ENCODE assay signal across 8 cellular contexts in the genomic region with DNA sequence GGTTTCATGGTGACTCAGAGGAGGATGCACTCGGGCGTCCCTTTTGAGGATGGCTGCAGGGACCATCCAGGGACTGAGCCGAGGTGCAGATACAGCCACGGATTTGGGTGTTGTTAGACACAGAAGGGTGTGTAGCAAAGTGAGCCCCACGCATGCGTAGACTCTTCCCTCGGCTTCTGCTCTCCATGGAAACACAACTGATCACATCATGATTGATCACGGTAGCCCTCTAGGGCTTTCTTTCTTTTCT. TPM values are rescaled to one million over a fixed set of nuclear protein-coding genes. Genes with fewer than 3 reads are reported as not detected.
DNase-seq lines count a peak whose midpoint lies in the region; ATAC-seq and TF ChIP-seq lines count a peak whose summit lies in the region.

No MANE protein-coding gene starts in this region.

- H3K79me2 ChIP-seq in neural progenitor cell (ENCODE audit: low read depth) = no peaks in the 10 kb centered on the region

- no peaks in the 10 kb centered on the region for H3K9me3 Mint-ChIP-seq in IgD-negative memory B cell
- H3K9me3 Mint-ChIP-seq in WTC11 = no peaks in the 10 kb centered on the region
- H3K9me3 Mint-ChIP-seq in neural progenitor cell = peaks cover 6% of the 10 kb centered on the region

- H3K36me3 Mint-ChIP-seq in IgD-negative memory B cell (peaks cover under 1% of the 10 kb centered on the region), WTC11 (peaks cover 5% of the 10 kb centered on the region; the same call in 1 of the 2 replicates), neural progenitor cell (no peaks in the 10 kb centered on the region)

- H3K4me1 ChIP-seq in neural progenitor cell = peaks cover 3% of the 10 kb centered on the region

- H3K27ac Mint-ChIP-seq in IgD-negative memory B cell (peak overlapping the region; percentile 39 to 94 (median 86)), WTC11 (no peak overlapping the region), neural progenitor cell (no peak overlapping the region)

- peaks cover 17% of the 10 kb centered on the region for H4K20me1 ChIP-seq in neural progenitor cell (ENCODE audit: low read depth)

- no peaks in the 10 kb centered on the region for H3F3A ChIP-seq in neural progenitor cell (ENCODE audit: low read depth)

- H3K9me3 ChIP-seq in neural progenitor cell (ENCODE audit: low read depth) = no peaks in the 10 kb centered on the region

- no peaks in the 10 kb centered on the region for H3K36me3 ChIP-seq in neural progenitor cell

- H2AFZ ChIP-seq in neural progenitor cell (replicated peaks) = peak overlapping the region; percentile 86

- POLR2A ChIA-PET in WTC11 (lab: Charles Lee) = no interaction called here

- peak; percentile 11 for ATAC-seq in WTC11
- no peak for ATAC-seq in HG03139 (IDR thresholded peaks at IDR 0.05; ENCODE audit: unreplicated experiment)

- H3K27me3 Mint-ChIP-seq in IgD-negative memory B cell = peaks cover 69% of the 10 kb centered on the region
- H3K27me3 Mint-ChIP-seq in WTC11 (ENCODE audit: low read depth) = peaks cover 100% of the 10 kb centered on the region
- H3K27me3 Mint-ChIP-seq in neural progenitor cell (ENCODE audit: insufficient read depth, low read depth) = peaks cover 81% of the 10 kb centered on the region

- peak overlapping the region; percentile 65 for H3K4me3 ChIP-seq in neural progenitor cell

- CTCF ChIA-PET in WTC11 (lab: Charles Lee) = no interaction called here

- H3K27me3 ChIP-seq in neural progenitor cell = peaks cover 100% of the 10 kb centered on the region

- peaks cover 11 to 13% (median 12%) of the 10 kb centered on the region in 3 donors for H3K4me1 Mint-ChIP-seq in IgD-negative memory B cell
- H3K4me1 Mint-ChIP-seq in WTC11 = peaks cover 23% of the 10 kb centered on the region
- H3K4me1 Mint-ChIP-seq in neural progenitor cell = peaks cover 18% of the 10 kb centered on the region

- TF ChIP-seq CTCF in WTC11 (IDR thresholded peaks at IDR 0.05) (no peak), neural progenitor cell (IDR thresholded peaks at IDR 0.05) (no peak)

- H3K4me3 Mint-ChIP-seq in IgD-negative memory B cell (peak overlapping the region; percentile 87 to 99 (median 95)), WTC11 (peak overlapping the region; percentile 89), neural progenitor cell (peak overlapping the region; percentile 86)

- DNase-seq in activated CD4-positive, alpha-beta T cell treated with anti-CD3 and anti-CD28 coated beads for 48 hours = peak; percentile 68
- DNase-seq in activated CD4-positive, alpha-beta T cell treated with anti-CD3 and anti-CD28 coated beads for 4 hours = no peak
- DNase-seq in WTC11 (ENCODE audit: low spot score) (peak; percentile 45), epithelial cell of prostate (ENCODE audit: low read depth, low spot score) (no peak), neural progenitor cell (ENCODE audit: low spot score) (no peak), activated gamma-delta T cell treated with Interleukin-2 at 50 U/mL for 16 hours (no peak)

- H3K9ac ChIP-seq in neural progenitor cell = no peak overlapping the region

- H3K27ac ChIP-seq in epithelial cell of prostate (peak overlapping the region; percentile 71), neural progenitor cell (no peak overlapping the region)

- peak overlapping the region; percentile 92 for H3K4me2 ChIP-seq in neural progenitor cell

TF ChIP-seq in WTC11, 78 proteins besides CTCF, POLR2A, EP300 and RAD21:
- TF ChIP-seq FOXJ3 (CRISPR knock-in tag; IDR thresholded peaks at IDR 0.05; ENCODE audit: borderline replicate concordance) (no peak), CREB1 (CRISPR knock-in tag; IDR thresholded peaks at IDR 0.05) (no peak), ZNF263 (CRISPR knock-in tag; IDR thresholded peaks at IDR 0.05; ENCODE audit: low read depth) (no peak), IRF2 (CRISPR knock-in tag; IDR thresholded peaks at IDR 0.05; ENCODE audit: borderline replicate concordance, low read depth) (no peak), ZNF423 (CRISPR knock-in tag; IDR thresholded peaks at IDR 0.05) (no peak), ZNF232 (CRISPR knock-in tag; IDR thresholded peaks at IDR 0.05) (no peak), ZNF416 (CRISPR knock-in tag; IDR thresholded peaks at IDR 0.05) (no peak)
- TF ChIP-seq, protein P1, sequence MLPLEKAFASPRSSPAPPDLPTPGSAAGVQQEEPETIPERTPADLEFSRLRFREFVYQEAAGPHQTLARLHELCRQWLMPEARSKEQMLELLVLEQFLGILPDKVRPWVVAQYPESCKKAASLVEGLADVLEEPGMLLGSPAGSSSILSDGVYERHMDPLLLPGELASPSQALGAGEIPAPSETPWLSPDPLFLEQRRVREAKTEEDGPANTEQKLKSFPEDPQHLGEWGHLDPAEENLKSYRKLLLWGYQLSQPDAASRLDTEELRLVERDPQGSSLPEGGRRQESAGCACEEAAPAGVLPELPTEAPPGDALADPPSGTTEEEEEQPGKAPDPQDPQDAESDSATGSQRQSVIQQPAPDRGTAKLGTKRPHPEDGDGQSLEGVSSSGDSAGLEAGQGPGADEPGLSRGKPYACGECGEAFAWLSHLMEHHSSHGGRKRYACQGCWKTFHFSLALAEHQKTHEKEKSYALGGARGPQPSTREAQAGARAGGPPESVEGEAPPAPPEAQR (CRISPR knock-in tag; IDR thresholded peaks at IDR 0.05) = no peak
- TF ChIP-seq, protein P2, sequence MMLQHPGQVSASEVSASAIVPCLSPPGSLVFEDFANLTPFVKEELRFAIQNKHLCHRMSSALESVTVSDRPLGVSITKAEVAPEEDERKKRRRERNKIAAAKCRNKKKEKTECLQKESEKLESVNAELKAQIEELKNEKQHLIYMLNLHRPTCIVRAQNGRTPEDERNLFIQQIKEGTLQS (CRISPR knock-in tag; conservative IDR thresholded peaks at IDR 0.05) = no peak
- TF ChIP-seq, protein P3, sequence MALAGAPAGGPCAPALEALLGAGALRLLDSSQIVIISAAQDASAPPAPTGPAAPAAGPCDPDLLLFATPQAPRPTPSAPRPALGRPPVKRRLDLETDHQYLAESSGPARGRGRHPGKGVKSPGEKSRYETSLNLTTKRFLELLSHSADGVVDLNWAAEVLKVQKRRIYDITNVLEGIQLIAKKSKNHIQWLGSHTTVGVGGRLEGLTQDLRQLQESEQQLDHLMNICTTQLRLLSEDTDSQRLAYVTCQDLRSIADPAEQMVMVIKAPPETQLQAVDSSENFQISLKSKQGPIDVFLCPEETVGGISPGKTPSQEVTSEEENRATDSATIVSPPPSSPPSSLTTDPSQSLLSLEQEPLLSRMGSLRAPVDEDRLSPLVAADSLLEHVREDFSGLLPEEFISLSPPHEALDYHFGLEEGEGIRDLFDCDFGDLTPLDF (CRISPR knock-in tag; IDR thresholded peaks at IDR 0.05) = no peak

RNA-seq across cellular contexts. Expression of a gene that starts 0.6 kb away (rescaled TPM):
- not detected for polyA plus RNA-seq in IgD-negative memory B cell
- total RNA-seq in WTC11 (2021) (0.64 to 0.81 TPM (median 0.64 TPM) in 3 replicates), neural progenitor cell (ENCODE audit: low replicate concordance) (0.11 and 0.40 TPM in 2 replicates)

RNA-seq across cellular contexts. Expression of a gene that starts 21.3 kb away (rescaled TPM):
- polyA plus RNA-seq in IgD-negative memory B cell = 0.33 TPM
- total RNA-seq in WTC11 (2021) (0.13 to 0.23 TPM in 2 of 3 replicates, not detected in the other), neural progenitor cell (ENCODE audit: low replicate concordance) (not detected in 2 replicates)

RNA-seq across cellular contexts. Expression of a gene that starts 40.2 kb away (rescaled TPM):
- polyA plus RNA-seq in IgD-negative memory B cell = not detected
- total RNA-seq in WTC11 (2021) (not detected in 3 replicates), neural progenitor cell (ENCODE audit: low replicate concordance) (not detected in 2 replicates)

Comparison
In these comparisons a context has a peak if more than half of its experiments do, and no peak if none do; other contexts are left out.
1. DNase-seq: peak in activated CD4-positive, alpha-beta T cell treated with anti-CD3 and anti-CD28 coated beads for 48 hours (single experiment) and WTC11 (single experiment); none in activated CD4-positive, alpha-beta T cell treated with anti-CD3 and anti-CD28 coated beads for 4 hours (0 of 2), epithelial cell of prostate (single experiment), neural progenitor cell (single experiment) and activated gamma-delta T cell treated with Interleukin-2 at 50 U/mL for 16 hours (single experiment).
2. H3K27ac Mint-ChIP-seq: peak in IgD-negative memory B cell (3 of 3); none in WTC11 (single experiment) and neural progenitor cell (single experiment).
3. Peak in every context shown above with its lines, with median percentiles within 50 percentile points of each other: H3K4me3 Mint-ChIP-seq.